In the genomic region with DNA sequence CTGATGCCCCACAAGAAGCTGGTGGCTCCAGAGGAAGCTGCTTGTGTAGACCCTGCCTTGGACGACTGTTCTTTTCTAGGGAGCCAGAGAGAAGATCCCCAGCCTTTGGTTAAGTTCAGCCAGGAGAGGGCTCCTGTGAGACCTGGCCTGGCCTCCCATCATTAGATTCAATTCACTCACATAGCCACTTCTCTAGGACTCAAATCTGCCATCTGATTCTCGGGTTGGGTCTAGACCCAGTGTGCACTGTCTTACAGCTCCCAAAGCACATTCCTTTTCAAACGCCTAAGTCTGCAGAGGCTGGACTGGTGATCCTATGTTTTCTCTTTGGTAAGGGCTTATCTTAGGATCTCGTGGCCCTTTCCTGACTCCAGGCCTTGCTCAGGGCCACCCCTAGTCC, we compare ENCODE assay signal across 12 cellular contexts.
DNase-seq lines count a peak whose midpoint lies in the region; ATAC-seq and TF ChIP-seq lines count a peak whose summit lies in the region.
"Had no signal": no experiment of that assay in that cellular context is flagged by ENCODE, and none has a peak within 500 bp of the region (broad histone marks: within the 10 kb centered on the region; RNA-seq: fewer than 3 reads in every experiment).

No MANE protein-coding gene starts in this region.

- no peaks in the 10 kb centered on the region for H3K9me3 Mint-ChIP-seq in activated CD4-positive, alpha-beta memory T cell treated with anti-CD3 and anti-CD28 coated beads for 36 hours

- DNase-seq in EH (ENCODE audit: low read depth) (peak; percentile 24), HT-29 (ENCODE audit: low spot score) (peak; percentile 37), astrocyte of the cerebellum (ENCODE audit: low read depth) (no peak), myocyte (ENCODE audit: low read depth) (peak; percentile 44), NCI-H774 (lab: John Stamatoyannopoulos, UW) (no peak), testis (no peak)
- DNase-seq in activated CD4-positive, alpha-beta memory T cell treated with anti-CD3 and anti-CD28 coated beads for 36 hours = no peak
- DNase-seq: anterior cingulate cortex, NCI-H187 treated with DMSO at 0.1 percent for 48 hours had no signal

- CTCF ChIA-PET in activated CD4-positive, alpha-beta memory T cell treated with anti-CD3 and anti-CD28 coated beads for 36 hours (lab: Charles Lee) = no interaction called here

- no peak overlapping the region for H3K27ac ChIP-seq in testis
- H3K27ac ChIP-seq: skin epidermis, VCaP had no signal

- TF ChIP-seq POLR2A in testis (IDR thresholded peaks at IDR 0.05) = no peak

- H3K9me3 ChIP-seq in testis = no peaks in the 10 kb centered on the region

- POLR2A ChIA-PET in activated CD4-positive, alpha-beta memory T cell treated with anti-CD3 and anti-CD28 coated beads for 36 hours (lab: Charles Lee) = no interaction called here

- no peaks in the 10 kb centered on the region for H3K27me3 ChIP-seq in testis

- no peaks in the 10 kb centered on the region for H3K27me3 Mint-ChIP-seq in activated CD4-positive, alpha-beta memory T cell treated with anti-CD3 and anti-CD28 coated beads for 36 hours

- H3K4me3 Mint-ChIP-seq in activated CD4-positive, alpha-beta memory T cell treated with anti-CD3 and anti-CD28 coated beads for 36 hours = no peak overlapping the region

- WGBS in testis, 2 donors = 82 to 83% methylated on average over 3 to 4 of the region's 4 CpGs

- H3K4me1 ChIP-seq in testis = no peaks in the 10 kb centered on the region

- no peaks in the 10 kb centered on the region for H3K36me3 Mint-ChIP-seq in activated CD4-positive, alpha-beta memory T cell treated with anti-CD3 and anti-CD28 coated beads for 36 hours

- H3K4me3 ChIP-seq in astrocyte of the cerebellum (ENCODE audit: low read depth, low read length) (no peak overlapping the region), testis (no peak overlapping the region)
- H3K4me3 ChIP-seq: skin epidermis had no signal

- no peaks in the 10 kb centered on the region for H3K4me1 Mint-ChIP-seq in activated CD4-positive, alpha-beta memory T cell treated with anti-CD3 and anti-CD28 coated beads for 36 hours (ENCODE audit: low read depth)

- in situ Hi-C loops in astrocyte of the cerebellum (cut with HindIII; ENCODE audit: low sequenced_read_pairs) = no loop called here

- H3K27ac Mint-ChIP-seq in activated CD4-positive, alpha-beta memory T cell treated with anti-CD3 and anti-CD28 coated beads for 36 hours = no peak overlapping the region

- intact Hi-C loops in activated CD4-positive, alpha-beta memory T cell treated with anti-CD3 and anti-CD28 coated beads for 36 hours (cut with micrococcal nuclease) = no loop called here
- intact Hi-C loops in testis (cut with DNase I; ENCODE audit: low total_unique reads) = no loop called here

- no peaks in the 10 kb centered on the region for H3K36me3 ChIP-seq in testis (ENCODE audit: low read depth, missing control alignments)

- TF ChIP-seq CTCF in astrocyte of the cerebellum (IDR thresholded peaks at IDR 0.05; ENCODE audit: low read depth, low read length, missing control alignments) (peak; percentile 18), testis (IDR thresholded peaks at IDR 0.05) (no peak)

- ATAC-seq in HG02870 (IDR thresholded peaks at IDR 0.05; ENCODE audit: unreplicated experiment) = no peak

Comparison
In these comparisons a context has a peak if more than half of its experiments do, and no peak if none do; other contexts are left out.
1. DNase-seq: peak in EH (single experiment), HT-29 (single experiment) and myocyte (single experiment); none in astrocyte of the cerebellum (single experiment), activated CD4-positive, alpha-beta memory T cell treated with anti-CD3 and anti-CD28 coated beads for 36 hours (single experiment), NCI-H774 (single experiment) and testis (single experiment).